ENCODE assay signal across 8 cellular contexts in genomic region chr3:25711090-25711489, GRCh38.
"Had no signal": no experiment of that assay in that cellular context is flagged by ENCODE, and none has a peak within 500 bp of the region (broad histone marks: within the 10 kb centered on the region; RNA-seq: fewer than 3 reads in every experiment).

No MANE protein-coding gene starts in this region.

- FAIRE-seq: G401.6, GM12878, GM12891, GM12892, GM18507, GM19239 had no signal

- ATAC-seq: GM12878 had no signal

- H3K4me3 ChIP-seq: GM12878 had no signal

- DNase-seq: GDM1, GF-D8 had no signal
